Comparison of ENCODE assay signal across 16 cellular contexts in genomic region chr9:113529336-113530009, GRCh38.
A peak's percentile ranks its signal among the peaks of the same experiment; 100 is the strongest.
DNase-seq lines count a peak whose midpoint lies in the region; ATAC-seq and TF ChIP-seq lines count a peak whose summit lies in the region.
"Had no signal": no experiment of that assay in that cellular context is flagged by ENCODE, and none has a peak within 500 bp of the region (broad histone marks: within the 10 kb centered on the region; RNA-seq: fewer than 3 reads in every experiment).

No MANE protein-coding gene starts in this region.

- no peaks in the 10 kb centered on the region for H3K9me3 Mint-ChIP-seq in stimulated activated effector memory CD8-positive, alpha-beta T cell treated with anti-CD3 and anti-CD28 coated beads, Interleukin-12 subunit alpha, Interleukin-12 subunit beta, amount 100 ng/mL, for 72 hours

- H3K27me3 ChIP-seq in hepatocyte (no peaks in the 10 kb centered on the region), SJCRH30 (no peaks in the 10 kb centered on the region), gastroesophageal sphincter (no peaks in the 10 kb centered on the region)

- H3K79me2 ChIP-seq in hepatocyte = no peaks in the 10 kb centered on the region

- H3K9me3 ChIP-seq in hepatocyte (ENCODE audit: low read depth) = no peaks in the 10 kb centered on the region
- no peaks in the 10 kb centered on the region for H3K9me3 ChIP-seq in SJCRH30 (replicated peaks)
- H3K9me3 ChIP-seq in gastroesophageal sphincter = no peaks in the 10 kb centered on the region

- H3K27ac Mint-ChIP-seq in stimulated activated effector memory CD8-positive, alpha-beta T cell treated with anti-CD3 and anti-CD28 coated beads, Interleukin-12 subunit alpha, Interleukin-12 subunit beta, amount 100 ng/mL, for 72 hours = peak overlapping the region; percentile 74

- no peak for DNase-seq in hepatocyte (ENCODE audit: low spot score)
- no peak for DNase-seq in stimulated activated effector memory CD8-positive, alpha-beta T cell treated with anti-CD3 and anti-CD28 coated beads, Interleukin-12 subunit alpha, Interleukin-12 subunit beta, amount 100 ng/mL, for 72 hours (ENCODE audit: low spot score in 2 of 2)
- DNase-seq in NCI-H2227 treated with DMSO at 0.1 percent for 48 hours (lab: John Stamatoyannopoulos, UW) = no peak
- DNase-seq in SJCRH30 = no peak
- DNase-seq: Calu3, GM23248, NCI-H1048, NCI-H1436 treated with DMSO at 0.1 percent for 48 hours, NCI-H2029 treated with DMSO at 0.1 percent for 48 hours, NCI-H2171 treated with DMSO at 0.1 percent for 48 hours, NCI-H774 had no signal

- H3K4me3 Mint-ChIP-seq in stimulated activated effector memory CD8-positive, alpha-beta T cell treated with anti-CD3 and anti-CD28 coated beads, Interleukin-12 subunit alpha, Interleukin-12 subunit beta, amount 100 ng/mL, for 72 hours = no peak overlapping the region

- no peak overlapping the region for H2AFZ ChIP-seq in hepatocyte
- H2AFZ ChIP-seq: GM23248, PC-9 had no signal

- H3K4me1 ChIP-seq in hepatocyte (ENCODE audit: insufficient read depth) (peaks cover 30% of the 10 kb centered on the region), SJCRH30 (peaks cover 12% of the 10 kb centered on the region), gastroesophageal sphincter (peaks cover 4 to 62% (median 23%) of the 10 kb centered on the region in 3 donors)

- TF ChIP-seq EP300 in gastroesophageal sphincter (IDR thresholded peaks at IDR 0.05) = no peak

- ATAC-seq in GM19351 (IDR thresholded peaks at IDR 0.05; ENCODE audit: unreplicated experiment) (peak; percentile 5), SK-N-SH treated with all-trans-retinoic acid at 6 μM for 48 hours (0 out of 3 replicates have a peak, but pooled peaks have one; percentile 25), gastroesophageal sphincter (no peak)
- no peak for ATAC-seq in stimulated activated effector memory CD8-positive, alpha-beta T cell treated with anti-CD3 and anti-CD28 coated beads, Interleukin-12 subunit alpha, Interleukin-12 subunit beta, amount 100 ng/mL, for 72 hours
- ATAC-seq: HCT116 had no signal

- H3K4me1 Mint-ChIP-seq in stimulated activated effector memory CD8-positive, alpha-beta T cell treated with anti-CD3 and anti-CD28 coated beads, Interleukin-12 subunit alpha, Interleukin-12 subunit beta, amount 100 ng/mL, for 72 hours = peaks cover 83% of the 10 kb centered on the region

- TF ChIP-seq POLR2A in gastroesophageal sphincter (IDR thresholded peaks at IDR 0.05) = no peak

- no peaks in the 10 kb centered on the region for H3K9me2 ChIP-seq in hepatocyte (replicated peaks; ENCODE audit: insufficient read depth)

- H3K36me3 Mint-ChIP-seq in stimulated activated effector memory CD8-positive, alpha-beta T cell treated with anti-CD3 and anti-CD28 coated beads, Interleukin-12 subunit alpha, Interleukin-12 subunit beta, amount 100 ng/mL, for 72 hours = peaks cover 97% of the 10 kb centered on the region

- no peaks in the 10 kb centered on the region for H4K20me1 ChIP-seq in hepatocyte (ENCODE audit: insufficient read depth, poor library complexity, severe bottlenecking)

- TF ChIP-seq CTCF in hepatocyte (IDR thresholded peaks at IDR 0.05; ENCODE audit: poor library complexity) (no peak), gastroesophageal sphincter (IDR thresholded peaks at IDR 0.05) (no peak)

- H3K36me3 ChIP-seq in hepatocyte (replicated peaks; ENCODE audit: insufficient read depth, low read depth) (no peaks in the 10 kb centered on the region), SJCRH30 (no peaks in the 10 kb centered on the region), gastroesophageal sphincter (peaks cover 0 to 49% of the 10 kb centered on the region in 2 donors)

- 55% methylated on average over 7 of the region's 7 CpGs for WGBS in hepatocyte (ENCODE audit: low lambda C conversion rate, missing lambda C conversion rate)
- WGBS in gastroesophageal sphincter (ENCODE audit: low coverage in 1 of 2), 2 donors = 84 to 95% methylated on average over 3 to 6 of the region's 7 CpGs

- peak overlapping the region; percentile 59 for H3K27ac ChIP-seq in hepatocyte
- H3K27ac ChIP-seq in SJCRH30 = no peak overlapping the region
- H3K27ac ChIP-seq in gastroesophageal sphincter = peak overlapping the region in 1 of 4 donors; percentile 84
- H3K27ac ChIP-seq: GM23248, PC-9 had no signal

- H3K4me2 ChIP-seq in hepatocyte = no peak overlapping the region
- H3K4me2 ChIP-seq: PC-9 had no signal

- H3K4me3 ChIP-seq in hepatocyte (no peak overlapping the region), SJCRH30 (no peak overlapping the region), gastroesophageal sphincter (no peak overlapping the region)
- H3K4me3 ChIP-seq: GM23248, PC-9 had no signal

TF ChIP-seq in SK-N-SH treated with all-trans-retinoic acid at 6 μM for 48 hours, 23 proteins besides CTCF, POLR2A, EP300 and RAD21:
- TF ChIP-seq ZNF8 (CRISPR knock-in tag; IDR thresholded peaks at IDR 0.05) (no peak), CSRNP3 (CRISPR knock-in tag; IDR thresholded peaks at IDR 0.05) (no peak), GLIS3 (CRISPR knock-in tag; IDR thresholded peaks at IDR 0.05) (no peak), CSDC2 (CRISPR knock-in tag; IDR thresholded peaks at IDR 0.05) (no peak), TSHZ2 (CRISPR knock-in tag; IDR thresholded peaks at IDR 0.05) (no peak), POU6F1 (CRISPR knock-in tag; IDR thresholded peaks at IDR 0.05; ENCODE audit: borderline replicate concordance, low read depth) (no peak), SNAI2 (CRISPR knock-in tag; IDR thresholded peaks at IDR 0.05) (no peak), ZNF565 (CRISPR knock-in tag; conservative IDR thresholded peaks at IDR 0.05; ENCODE audit: low read depth) (no peak), TCF4 (CRISPR knock-in tag; IDR thresholded peaks at IDR 0.05; ENCODE audit: borderline replicate concordance) (no peak)

Comparison
In these comparisons a context has a peak if more than half of its experiments do, and no peak if none do; other contexts are left out.
1. ATAC-seq: peak in GM19351 (single experiment) and SK-N-SH treated with all-trans-retinoic acid at 6 μM for 48 hours (single experiment); none in stimulated activated effector memory CD8-positive, alpha-beta T cell treated with anti-CD3 and anti-CD28 coated beads, Interleukin-12 subunit alpha, Interleukin-12 subunit beta, amount 100 ng/mL, for 72 hours (single experiment) and gastroesophageal sphincter (single experiment).